In genomic region chr19:45882652-45883585, GRCh38 we compare ENCODE assay signal across 8 cellular contexts. TPM values are rescaled to one million over a fixed set of nuclear protein-coding genes. Genes with fewer than 3 reads are reported as not detected.
DNase-seq lines count a peak whose midpoint lies in the region; ATAC-seq and TF ChIP-seq lines count a peak whose summit lies in the region.

No MANE protein-coding gene starts in this region.

- POLR2A ChIA-PET in activated naive CD8-positive, alpha-beta T cell treated with anti-CD3 and anti-CD28 coated beads, Interleukin-2, amount 10 ng/mL, durations not matched to agents 7 days and 5 days (lab: Charles Lee), result interaction anchor here (1.3 kb wide), 1 partner anchor 66 kb away, joined by 5 read pairs; no protein-coding TSS in a partner anchor

- H3F3A ChIP-seq in SU-DHL-6 (ENCODE audit: insufficient read depth), result peaks cover 7% of the 10 kb centered on the region

- DNase-seq in NCI-H1092 treated with DMSO at 0.1 percent for 48 hours (lab: John Stamatoyannopoulos, UW) (peak; percentile 20), NCI-H1092 (lab: John Stamatoyannopoulos, UW) (no peak), LNCaP clone FGC (ENCODE audit: low read depth) (no peak), cardiac septum (ENCODE audit: low spot score) (peak; percentile 90), posterior cingulate gyrus (peak; percentile 26 to 96 (median 66)), type B pancreatic cell (ENCODE audit: extremely low spot score, unreplicated experiment) (peak; percentile 92)
- peak; percentile 90 for DNase-seq in activated naive CD8-positive, alpha-beta T cell treated with anti-CD3 and anti-CD28 coated beads, Interleukin-2, amount 10 ng/mL, durations not matched to agents 7 days and 5 days

- no peaks in the 10 kb centered on the region for H3K9me3 ChIP-seq in SU-DHL-6 (ENCODE audit: insufficient read depth, low read length)

- no peak overlapping the region for H3K27ac Mint-ChIP-seq in activated naive CD8-positive, alpha-beta T cell treated with anti-CD3 and anti-CD28 coated beads, Interleukin-2, amount 10 ng/mL, durations not matched to agents 7 days and 5 days
- H3K27ac Mint-ChIP-seq in type B pancreatic cell, result peak overlapping the region; percentile 98

- peak overlapping the region; percentile 52 for H3K4me3 Mint-ChIP-seq in activated naive CD8-positive, alpha-beta T cell treated with anti-CD3 and anti-CD28 coated beads, Interleukin-2, amount 10 ng/mL, durations not matched to agents 7 days and 5 days
- H3K4me3 Mint-ChIP-seq in type B pancreatic cell, result peak overlapping the region; percentile 94

- no peak overlapping the region for H2AFZ ChIP-seq in SU-DHL-6 (ENCODE audit: low read depth, low read length, severe bottlenecking)

- peak overlapping the region; percentile 62 for H3K9ac ChIP-seq in SU-DHL-6 (ENCODE audit: low read length)

- H4K20me1 ChIP-seq in SU-DHL-6 (ENCODE audit: low read depth, low read length), result no peaks in the 10 kb centered on the region

- no peaks in the 10 kb centered on the region for H3K36me3 Mint-ChIP-seq in activated naive CD8-positive, alpha-beta T cell treated with anti-CD3 and anti-CD28 coated beads, Interleukin-2, amount 10 ng/mL, durations not matched to agents 7 days and 5 days
- H3K36me3 Mint-ChIP-seq in type B pancreatic cell, result peaks cover 5% of the 10 kb centered on the region

- peaks cover 20% of the 10 kb centered on the region for H3K4me1 Mint-ChIP-seq in activated naive CD8-positive, alpha-beta T cell treated with anti-CD3 and anti-CD28 coated beads, Interleukin-2, amount 10 ng/mL, durations not matched to agents 7 days and 5 days
- peaks cover 34% of the 10 kb centered on the region for H3K4me1 Mint-ChIP-seq in type B pancreatic cell (ENCODE audit: unreplicated experiment)

- H3K4me2 ChIP-seq in SU-DHL-6 (ENCODE audit: low read depth, low read length, poor library complexity, severe bottlenecking), result peak overlapping the region; percentile 80

- H3K4me3 ChIP-seq in LNCaP clone FGC (ENCODE audit: low read depth, low read length) (peak overlapping the region; percentile 76), SU-DHL-6 (ENCODE audit: insufficient read depth, low read length, poor library complexity, severe bottlenecking) (peak overlapping the region; percentile 52)

- H3K27me3 ChIP-seq in SU-DHL-6 (ENCODE audit: low read length), result no peaks in the 10 kb centered on the region

- no peaks in the 10 kb centered on the region for H3K36me3 ChIP-seq in SU-DHL-6 (ENCODE audit: low read length)

- peaks cover 12% of the 10 kb centered on the region; the same call in 1 of the 2 replicates for H3K79me2 ChIP-seq in SU-DHL-6 (ENCODE audit: insufficient read depth, low read length)

- no peaks in the 10 kb centered on the region for H3K9me2 ChIP-seq in SU-DHL-6 (replicated peaks; ENCODE audit: insufficient read depth, low read length)

- TF ChIP-seq CTCF in LNCaP clone FGC (IDR thresholded peaks at IDR 0.05; ENCODE audit: control insufficient read depth, extremely low read depth, insufficient read depth) (peak; percentile 98), SU-DHL-6 (IDR thresholded peaks at IDR 0.05; ENCODE audit: insufficient read depth, low read length, poor library complexity, severe bottlenecking) (peak; percentile 99), type B pancreatic cell (conservative IDR thresholded peaks at IDR 0.05) (peak; percentile 94)

- no peak overlapping the region; the same call in 1 of the 2 replicates for H3K27ac ChIP-seq in SU-DHL-6 (ENCODE audit: low read depth, low read length)

- no peaks in the 10 kb centered on the region for H3K9me3 Mint-ChIP-seq in activated naive CD8-positive, alpha-beta T cell treated with anti-CD3 and anti-CD28 coated beads, Interleukin-2, amount 10 ng/mL, durations not matched to agents 7 days and 5 days
- H3K9me3 Mint-ChIP-seq in type B pancreatic cell, result no peaks in the 10 kb centered on the region

- no peak for ATAC-seq in activated naive CD8-positive, alpha-beta T cell treated with anti-CD3 and anti-CD28 coated beads, Interleukin-2, amount 10 ng/mL, durations not matched to agents 7 days and 5 days (ENCODE audit: low read depth)

- H3K27me3 Mint-ChIP-seq in activated naive CD8-positive, alpha-beta T cell treated with anti-CD3 and anti-CD28 coated beads, Interleukin-2, amount 10 ng/mL, durations not matched to agents 7 days and 5 days, result peaks cover 5% of the 10 kb centered on the region
- H3K27me3 Mint-ChIP-seq in type B pancreatic cell, result peaks cover 4% of the 10 kb centered on the region

- intact Hi-C loops in cardiac septum (cut with DNase I), result loop anchor here (2.0 kb wide), 1 partner anchor 66 kb away; no protein-coding TSS in a partner anchor
- intact Hi-C loops in posterior cingulate gyrus (cut with DNase I), result no loop called here

RNA-seq across cellular contexts. Expression of gene IRF2BP1, which starts 3.0 kb away (rescaled TPM):
- 10 to 100 TPM; 20.9 to 23.9 TPM for total RNA-seq in activated naive CD8-positive, alpha-beta T cell treated with anti-CD3 and anti-CD28 coated beads, Interleukin-2, amount 10 ng/mL, durations not matched to agents 7 days and 5 days
- 17.4 TPM for total RNA-seq in cardiac septum
- total RNA-seq in type B pancreatic cell (ENCODE audit: low replicate concordance), result 25.5 and 32.2 TPM in 2 replicates

RNA-seq across cellular contexts. Expression of gene FOXA3, which starts 18.8 kb away (rescaled TPM):
- total RNA-seq in activated naive CD8-positive, alpha-beta T cell treated with anti-CD3 and anti-CD28 coated beads, Interleukin-2, amount 10 ng/mL, durations not matched to agents 7 days and 5 days, result not detected
- total RNA-seq in cardiac septum, result not detected
- total RNA-seq in type B pancreatic cell (ENCODE audit: low replicate concordance), result 3.3 and 5.0 TPM in 2 replicates

RNA-seq across cellular contexts. Expression of gene MYPOP, which starts 19.5 kb away (rescaled TPM):
- total RNA-seq in activated naive CD8-positive, alpha-beta T cell treated with anti-CD3 and anti-CD28 coated beads, Interleukin-2, amount 10 ng/mL, durations not matched to agents 7 days and 5 days, result 10 to 100 TPM; 12.0 to 12.5 TPM
- total RNA-seq in cardiac septum, result 10.3 TPM
- 8.0 and 8.5 TPM in 2 replicates for total RNA-seq in type B pancreatic cell (ENCODE audit: low replicate concordance)

RNA-seq across cellular contexts. Expression of gene SYMPK, which starts 20.0 kb away (rescaled TPM):
- total RNA-seq in activated naive CD8-positive, alpha-beta T cell treated with anti-CD3 and anti-CD28 coated beads, Interleukin-2, amount 10 ng/mL, durations not matched to agents 7 days and 5 days, result 100 to 1,000 TPM; 100 to 113 TPM
- 33.6 TPM for total RNA-seq in cardiac septum
- total RNA-seq in type B pancreatic cell (ENCODE audit: low replicate concordance), result 66.7 and 93.0 TPM in 2 replicates

RNA-seq across cellular contexts. Expression of gene NANOS2, which starts 31.7 kb away (rescaled TPM):
- not detected for total RNA-seq in activated naive CD8-positive, alpha-beta T cell treated with anti-CD3 and anti-CD28 coated beads, Interleukin-2, amount 10 ng/mL, durations not matched to agents 7 days and 5 days
- total RNA-seq in cardiac septum (not detected), type B pancreatic cell (ENCODE audit: low replicate concordance) (not detected in 2 replicates)

Comparison
In these comparisons a context has a peak if more than half of its experiments do, and no peak if none do; other contexts are left out.
1. DNase-seq: peak in NCI-H1092 treated with DMSO at 0.1 percent for 48 hours (single experiment), activated naive CD8-positive, alpha-beta T cell treated with anti-CD3 and anti-CD28 coated beads, Interleukin-2, amount 10 ng/mL, durations not matched to agents 7 days and 5 days (single experiment), cardiac septum (single experiment), posterior cingulate gyrus (10 of 10) and type B pancreatic cell (single experiment); none in NCI-H1092 (single experiment) and LNCaP clone FGC (single experiment).
2. Peak in every context shown above with its lines, with median percentiles within 50 percentile points of each other: CTCF ChIP-seq.